ENCODE assay signal across 8 cellular contexts in genomic region chr12:122190842-122191668, GRCh38.
DNase-seq lines count a peak whose midpoint lies in the region; ATAC-seq and TF ChIP-seq lines count a peak whose summit lies in the region.

No MANE protein-coding gene starts in this region.

- H3K9me3 ChIP-seq in iPS DF 6.9 (ENCODE audit: control insufficient read depth, insufficient read depth, low read length) = no peaks in the 10 kb centered on the region

- ATAC-seq in GM18858 (IDR thresholded peaks at IDR 0.05; ENCODE audit: unreplicated experiment) = no peak

- no CpG with 5 or more reads among the region's 18 CpGs for WGBS in iPS DF 6.9 (ENCODE audit: insufficient coverage, insufficient read length)

- no peaks in the 10 kb centered on the region for H3K27me3 ChIP-seq in iPS DF 6.9 (ENCODE audit: control insufficient read depth, insufficient read depth, low read length)

- H3K4me3 ChIP-seq in iPS DF 6.9 (ENCODE audit: low read length) = no peak overlapping the region

- TF ChIP-seq CTCF in GM10266 (IDR thresholded peaks at IDR 0.05; ENCODE audit: control insufficient read depth, insufficient read depth, low read depth, missing control alignments) = peak; percentile 90
- TF ChIP-seq CTCF in LNCAP (IDR thresholded peaks at IDR 0.05) = peak; percentile 93

- H3K27ac ChIP-seq in iPS DF 6.9 (ENCODE audit: low read length) = no peak overlapping the region

- H3K36me3 ChIP-seq in iPS DF 6.9 (ENCODE audit: control insufficient read depth, insufficient read depth, low read length) = peaks cover 2% of the 10 kb centered on the region; the same call in 1 of the 2 replicates

- peak; percentile 86 for DNase-seq in GM10266 (ENCODE audit: extremely low spot score)
- peak; percentile 55 for DNase-seq in SW480 (ENCODE audit: low spot score)
- peak; percentile 51 for DNase-seq in amniotic epithelial cell (ENCODE audit: low read depth)
- DNase-seq in iPS DF 6.9 (ENCODE audit: low read depth, low spot score) = peak; percentile 57
- DNase-seq in stimulated activated CD4-positive, alpha-beta T cell treated with anti-CD3 and anti-CD28 coated beads, Interleukin-2, amount 100 ng/mL, for 24 hours = peak; percentile 79 to 80
- no peak for DNase-seq in OCI-M2 (lab: John Stamatoyannopoulos, UW; ENCODE audit: unreplicated experiment)

- H3K4me1 ChIP-seq in iPS DF 6.9 (ENCODE audit: control insufficient read depth, insufficient read depth, low read length) = no peaks in the 10 kb centered on the region
